Comparison of ENCODE assay signal across 8 cellular contexts in genomic region chr1:118258975-118259374, GRCh38.
"Had no signal": no experiment of that assay in that cellular context is flagged by ENCODE, and none has a peak within 500 bp of the region (broad histone marks: within the 10 kb centered on the region; RNA-seq: fewer than 3 reads in every experiment).

No MANE protein-coding gene starts in this region.

- H3K9me3 Mint-ChIP-seq: HFFc6 had no signal

- H3K4me1 ChIP-seq: HAP-1 had no signal

- H3K4me3 Mint-ChIP-seq: HFFc6 had no signal

- H3K9me3 ChIP-seq: HAP-1 had no signal

- H3K27ac Mint-ChIP-seq: HFFc6 had no signal

- H3K4me3 ChIP-seq: HAP-1, K562 had no signal

- DNase-seq: GOT3, H7, HFFc6, IMR-90, KG1 had no signal

- H3K36me3 ChIP-seq: HAP-1 had no signal

- ATAC-seq: HCT116, K562 had no signal
